Comparison of ENCODE assay signal across 1 cellular context in the genomic region with DNA sequence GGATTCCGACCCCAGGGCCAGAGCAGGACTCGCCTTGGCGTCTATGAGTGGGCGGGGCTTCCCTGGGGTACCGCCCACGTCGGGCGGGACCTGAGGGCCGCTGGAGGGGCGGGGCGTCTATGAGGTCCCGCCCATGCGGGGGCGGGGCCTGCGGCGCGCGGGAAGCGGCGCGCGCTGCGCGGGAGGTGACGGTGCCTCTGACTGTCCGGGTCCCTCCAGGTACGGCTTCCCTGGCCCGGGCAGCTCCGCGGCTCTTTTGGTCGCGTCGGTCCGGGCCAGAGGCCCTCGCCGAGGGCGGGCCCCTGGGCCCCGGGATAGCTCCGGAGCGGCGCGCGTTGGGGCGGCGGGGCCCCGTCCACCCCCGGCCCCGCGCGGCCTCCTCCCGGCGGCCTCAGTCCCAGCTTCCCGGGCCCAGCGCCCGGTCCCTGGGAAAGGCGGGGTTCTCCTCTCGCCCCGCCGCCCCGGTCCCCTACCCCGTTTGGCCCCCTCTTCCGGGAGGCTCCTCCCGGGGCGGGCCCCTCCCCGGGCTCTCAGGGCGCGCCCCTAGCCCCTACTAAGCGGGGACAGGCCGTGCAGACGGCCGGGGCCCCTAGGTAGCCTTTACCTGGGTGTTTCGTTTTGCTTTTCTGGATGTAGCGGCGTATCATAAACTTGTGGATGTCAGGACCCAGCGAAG.
TF ChIP-seq lines count a peak whose summit lies in the region.

A gene (plus strand): TSS at position 160 of the 676 bp plus-strand sequence. CDS start 745 bp downstream, outside the sequence.

TF ChIP-seq in K562, 482 proteins besides CTCF, POLR2A, EP300 and RAD21 (continued from another document and continues in another):
- TF ChIP-seq, protein P1, sequence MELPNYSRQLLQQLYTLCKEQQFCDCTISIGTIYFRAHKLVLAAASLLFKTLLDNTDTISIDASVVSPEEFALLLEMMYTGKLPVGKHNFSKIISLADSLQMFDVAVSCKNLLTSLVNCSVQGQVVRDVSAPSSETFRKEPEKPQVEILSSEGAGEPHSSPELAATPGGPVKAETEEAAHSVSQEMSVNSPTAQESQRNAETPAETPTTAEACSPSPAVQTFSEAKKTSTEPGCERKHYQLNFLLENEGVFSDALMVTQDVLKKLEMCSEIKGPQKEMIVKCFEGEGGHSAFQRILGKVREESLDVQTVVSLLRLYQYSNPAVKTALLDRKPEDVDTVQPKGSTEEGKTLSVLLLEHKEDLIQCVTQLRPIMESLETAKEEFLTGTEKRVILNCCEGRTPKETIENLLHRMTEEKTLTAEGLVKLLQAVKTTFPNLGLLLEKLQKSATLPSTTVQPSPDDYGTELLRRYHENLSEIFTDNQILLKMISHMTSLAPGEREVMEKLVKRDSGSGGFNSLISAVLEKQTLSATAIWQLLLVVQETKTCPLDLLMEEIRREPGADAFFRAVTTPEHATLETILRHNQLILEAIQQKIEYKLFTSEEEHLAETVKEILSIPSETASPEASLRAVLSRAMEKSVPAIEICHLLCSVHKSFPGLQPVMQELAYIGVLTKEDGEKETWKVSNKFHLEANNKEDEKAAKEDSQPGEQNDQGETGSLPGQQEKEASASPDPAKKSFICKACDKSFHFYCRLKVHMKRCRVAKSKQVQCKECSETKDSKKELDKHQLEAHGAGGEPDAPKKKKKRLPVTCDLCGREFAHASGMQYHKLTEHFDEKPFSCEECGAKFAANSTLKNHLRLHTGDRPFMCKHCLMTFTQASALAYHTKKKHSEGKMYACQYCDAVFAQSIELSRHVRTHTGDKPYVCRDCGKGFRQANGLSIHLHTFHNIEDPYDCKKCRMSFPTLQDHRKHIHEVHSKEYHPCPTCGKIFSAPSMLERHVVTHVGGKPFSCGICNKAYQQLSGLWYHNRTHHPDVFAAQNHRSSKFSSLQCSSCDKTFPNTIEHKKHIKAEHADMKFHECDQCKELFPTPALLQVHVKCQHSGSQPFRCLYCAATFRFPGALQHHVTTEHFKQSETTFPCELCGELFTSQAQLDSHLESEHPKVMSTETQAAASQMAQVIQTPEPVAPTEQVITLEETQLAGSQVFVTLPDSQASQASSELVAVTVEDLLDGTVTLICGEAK (IDR thresholded peaks at IDR 0.05) = 0 out of 2 replicates have a peak, but pooled peaks have one; percentile 10
- TF ChIP-seq, protein P1 (CRISPR knock-in tag; IDR thresholded peaks at IDR 0.05) = no peak
- TF ChIP-seq RB1 (IDR thresholded peaks at IDR 0.05; ENCODE audit: low read depth) = peak; percentile 100
- TF ChIP-seq, protein P2, sequence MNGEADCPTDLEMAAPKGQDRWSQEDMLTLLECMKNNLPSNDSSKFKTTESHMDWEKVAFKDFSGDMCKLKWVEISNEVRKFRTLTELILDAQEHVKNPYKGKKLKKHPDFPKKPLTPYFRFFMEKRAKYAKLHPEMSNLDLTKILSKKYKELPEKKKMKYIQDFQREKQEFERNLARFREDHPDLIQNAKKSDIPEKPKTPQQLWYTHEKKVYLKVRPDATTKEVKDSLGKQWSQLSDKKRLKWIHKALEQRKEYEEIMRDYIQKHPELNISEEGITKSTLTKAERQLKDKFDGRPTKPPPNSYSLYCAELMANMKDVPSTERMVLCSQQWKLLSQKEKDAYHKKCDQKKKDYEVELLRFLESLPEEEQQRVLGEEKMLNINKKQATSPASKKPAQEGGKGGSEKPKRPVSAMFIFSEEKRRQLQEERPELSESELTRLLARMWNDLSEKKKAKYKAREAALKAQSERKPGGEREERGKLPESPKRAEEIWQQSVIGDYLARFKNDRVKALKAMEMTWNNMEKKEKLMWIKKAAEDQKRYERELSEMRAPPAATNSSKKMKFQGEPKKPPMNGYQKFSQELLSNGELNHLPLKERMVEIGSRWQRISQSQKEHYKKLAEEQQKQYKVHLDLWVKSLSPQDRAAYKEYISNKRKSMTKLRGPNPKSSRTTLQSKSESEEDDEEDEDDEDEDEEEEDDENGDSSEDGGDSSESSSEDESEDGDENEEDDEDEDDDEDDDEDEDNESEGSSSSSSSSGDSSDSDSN (IDR thresholded peaks at IDR 0.05; ENCODE audit: borderline replicate concordance in 1 of 2, low read depth in 2 of 2, low read length in 2 of 2) = peak; percentile 64 to 81; a peak in 2 of 4 replicates
- TF ChIP-seq MIER1 (IDR thresholded peaks at IDR 0.05; ENCODE audit: low read depth) = no peak
- TF ChIP-seq GABPB1 (CRISPR knock-in tag; IDR thresholded peaks at IDR 0.05) = peak; percentile 48; the same call in 1 of the 2 replicates
- TF ChIP-seq SIN3B (IDR thresholded peaks at IDR 0.05; ENCODE audit: low read depth) = peak; percentile 83
- peak; percentile 65 for TF ChIP-seq MYC (IDR thresholded peaks at IDR 0.05; ENCODE audit: low read depth, low read length)
- TF ChIP-seq MYC (CRISPR knock-in tag; IDR thresholded peaks at IDR 0.05; ENCODE audit: borderline replicate concordance, low read depth) = no peak
- TF ChIP-seq KAT8 (IDR thresholded peaks at IDR 0.05; ENCODE audit: low read depth) = no peak
- TF ChIP-seq PML (IDR thresholded peaks at IDR 0.05; ENCODE audit: low read length) = peak; percentile 51
- TF ChIP-seq NUFIP1 (IDR thresholded peaks at IDR 0.05; ENCODE audit: partially characterized antibody) = no peak
- TF ChIP-seq TRIM24 (IDR thresholded peaks at IDR 0.05) = 0 out of 4 replicates have a peak, but pooled peaks of 1 of the 2 experiments have one; percentile 31
- TF ChIP-seq ZNF695 (CRISPR knock-in tag; IDR thresholded peaks at IDR 0.05) = no peak
- TF ChIP-seq ELF2 (CRISPR knock-in tag; IDR thresholded peaks at IDR 0.05) = no peak
- peak; percentile 52; the same call in 1 of the 2 replicates for TF ChIP-seq CTBP1 (IDR thresholded peaks at IDR 0.05; ENCODE audit: borderline replicate concordance)
- TF ChIP-seq, protein P3, sequence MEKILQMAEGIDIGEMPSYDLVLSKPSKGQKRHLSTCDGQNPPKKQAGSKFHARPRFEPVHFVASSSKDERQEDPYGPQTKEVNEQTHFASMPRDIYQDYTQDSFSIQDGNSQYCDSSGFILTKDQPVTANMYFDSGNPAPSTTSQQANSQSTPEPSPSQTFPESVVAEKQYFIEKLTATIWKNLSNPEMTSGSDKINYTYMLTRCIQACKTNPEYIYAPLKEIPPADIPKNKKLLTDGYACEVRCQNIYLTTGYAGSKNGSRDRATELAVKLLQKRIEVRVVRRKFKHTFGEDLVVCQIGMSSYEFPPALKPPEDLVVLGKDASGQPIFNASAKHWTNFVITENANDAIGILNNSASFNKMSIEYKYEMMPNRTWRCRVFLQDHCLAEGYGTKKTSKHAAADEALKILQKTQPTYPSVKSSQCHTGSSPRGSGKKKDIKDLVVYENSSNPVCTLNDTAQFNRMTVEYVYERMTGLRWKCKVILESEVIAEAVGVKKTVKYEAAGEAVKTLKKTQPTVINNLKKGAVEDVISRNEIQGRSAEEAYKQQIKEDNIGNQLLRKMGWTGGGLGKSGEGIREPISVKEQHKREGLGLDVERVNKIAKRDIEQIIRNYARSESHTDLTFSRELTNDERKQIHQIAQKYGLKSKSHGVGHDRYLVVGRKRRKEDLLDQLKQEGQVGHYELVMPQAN (IDR thresholded peaks at IDR 0.05; ENCODE audit: borderline replicate concordance) = no peak
- peak; percentile 39; the same call in 1 of the 2 replicates for TF ChIP-seq SMAD4 (CRISPR knock-in tag; conservative IDR thresholded peaks at IDR 0.05)
- TF ChIP-seq, protein P4, sequence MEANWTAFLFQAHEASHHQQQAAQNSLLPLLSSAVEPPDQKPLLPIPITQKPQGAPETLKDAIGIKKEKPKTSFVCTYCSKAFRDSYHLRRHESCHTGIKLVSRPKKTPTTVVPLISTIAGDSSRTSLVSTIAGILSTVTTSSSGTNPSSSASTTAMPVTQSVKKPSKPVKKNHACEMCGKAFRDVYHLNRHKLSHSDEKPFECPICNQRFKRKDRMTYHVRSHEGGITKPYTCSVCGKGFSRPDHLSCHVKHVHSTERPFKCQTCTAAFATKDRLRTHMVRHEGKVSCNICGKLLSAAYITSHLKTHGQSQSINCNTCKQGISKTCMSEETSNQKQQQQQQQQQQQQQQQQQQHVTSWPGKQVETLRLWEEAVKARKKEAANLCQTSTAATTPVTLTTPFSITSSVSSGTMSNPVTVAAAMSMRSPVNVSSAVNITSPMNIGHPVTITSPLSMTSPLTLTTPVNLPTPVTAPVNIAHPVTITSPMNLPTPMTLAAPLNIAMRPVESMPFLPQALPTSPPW (CRISPR knock-in tag; IDR thresholded peaks at IDR 0.05) = peak; percentile 51; the same call in 1 of the 2 replicates
- TF ChIP-seq, protein P5, sequence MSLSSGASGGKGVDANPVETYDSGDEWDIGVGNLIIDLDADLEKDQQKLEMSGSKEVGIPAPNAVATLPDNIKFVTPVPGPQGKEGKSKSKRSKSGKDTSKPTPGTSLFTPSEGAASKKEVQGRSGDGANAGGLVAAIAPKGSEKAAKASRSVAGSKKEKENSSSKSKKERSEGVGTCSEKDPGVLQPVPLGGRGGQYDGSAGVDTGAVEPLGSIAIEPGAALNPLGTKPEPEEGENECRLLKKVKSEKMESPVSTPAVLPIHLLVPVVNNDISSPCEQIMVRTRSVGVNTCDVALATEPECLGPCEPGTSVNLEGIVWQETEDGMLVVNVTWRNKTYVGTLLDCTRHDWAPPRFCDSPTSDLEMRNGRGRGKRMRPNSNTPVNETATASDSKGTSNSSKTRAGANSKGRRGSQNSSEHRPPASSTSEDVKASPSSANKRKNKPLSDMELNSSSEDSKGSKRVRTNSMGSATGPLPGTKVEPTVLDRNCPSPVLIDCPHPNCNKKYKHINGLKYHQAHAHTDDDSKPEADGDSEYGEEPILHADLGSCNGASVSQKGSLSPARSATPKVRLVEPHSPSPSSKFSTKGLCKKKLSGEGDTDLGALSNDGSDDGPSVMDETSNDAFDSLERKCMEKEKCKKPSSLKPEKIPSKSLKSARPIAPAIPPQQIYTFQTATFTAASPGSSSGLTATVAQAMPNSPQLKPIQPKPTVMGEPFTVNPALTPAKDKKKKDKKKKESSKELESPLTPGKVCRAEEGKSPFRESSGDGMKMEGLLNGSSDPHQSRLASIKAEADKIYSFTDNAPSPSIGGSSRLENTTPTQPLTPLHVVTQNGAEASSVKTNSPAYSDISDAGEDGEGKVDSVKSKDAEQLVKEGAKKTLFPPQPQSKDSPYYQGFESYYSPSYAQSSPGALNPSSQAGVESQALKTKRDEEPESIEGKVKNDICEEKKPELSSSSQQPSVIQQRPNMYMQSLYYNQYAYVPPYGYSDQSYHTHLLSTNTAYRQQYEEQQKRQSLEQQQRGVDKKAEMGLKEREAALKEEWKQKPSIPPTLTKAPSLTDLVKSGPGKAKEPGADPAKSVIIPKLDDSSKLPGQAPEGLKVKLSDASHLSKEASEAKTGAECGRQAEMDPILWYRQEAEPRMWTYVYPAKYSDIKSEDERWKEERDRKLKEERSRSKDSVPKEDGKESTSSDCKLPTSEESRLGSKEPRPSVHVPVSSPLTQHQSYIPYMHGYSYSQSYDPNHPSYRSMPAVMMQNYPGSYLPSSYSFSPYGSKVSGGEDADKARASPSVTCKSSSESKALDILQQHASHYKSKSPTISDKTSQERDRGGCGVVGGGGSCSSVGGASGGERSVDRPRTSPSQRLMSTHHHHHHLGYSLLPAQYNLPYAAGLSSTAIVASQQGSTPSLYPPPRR (CRISPR knock-in tag; IDR thresholded peaks at IDR 0.05; ENCODE audit: borderline replicate concordance) = no peak
- TF ChIP-seq, protein P6, sequence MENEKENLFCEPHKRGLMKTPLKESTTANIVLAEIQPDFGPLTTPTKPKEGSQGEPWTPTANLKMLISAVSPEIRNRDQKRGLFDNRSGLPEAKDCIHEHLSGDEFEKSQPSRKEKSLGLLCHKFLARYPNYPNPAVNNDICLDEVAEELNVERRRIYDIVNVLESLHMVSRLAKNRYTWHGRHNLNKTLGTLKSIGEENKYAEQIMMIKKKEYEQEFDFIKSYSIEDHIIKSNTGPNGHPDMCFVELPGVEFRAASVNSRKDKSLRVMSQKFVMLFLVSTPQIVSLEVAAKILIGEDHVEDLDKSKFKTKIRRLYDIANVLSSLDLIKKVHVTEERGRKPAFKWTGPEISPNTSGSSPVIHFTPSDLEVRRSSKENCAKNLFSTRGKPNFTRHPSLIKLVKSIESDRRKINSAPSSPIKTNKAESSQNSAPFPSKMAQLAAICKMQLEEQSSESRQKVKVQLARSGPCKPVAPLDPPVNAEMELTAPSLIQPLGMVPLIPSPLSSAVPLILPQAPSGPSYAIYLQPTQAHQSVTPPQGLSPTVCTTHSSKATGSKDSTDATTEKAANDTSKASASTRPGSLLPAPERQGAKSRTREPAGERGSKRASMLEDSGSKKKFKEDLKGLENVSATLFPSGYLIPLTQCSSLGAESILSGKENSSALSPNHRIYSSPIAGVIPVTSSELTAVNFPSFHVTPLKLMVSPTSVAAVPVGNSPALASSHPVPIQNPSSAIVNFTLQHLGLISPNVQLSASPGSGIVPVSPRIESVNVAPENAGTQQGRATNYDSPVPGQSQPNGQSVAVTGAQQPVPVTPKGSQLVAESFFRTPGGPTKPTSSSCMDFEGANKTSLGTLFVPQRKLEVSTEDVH (IDR thresholded peaks at IDR 0.05; ENCODE audit: low read depth, partially characterized antibody) = peak; percentile 87
- TF ChIP-seq TBL1XR1 (IDR thresholded peaks at IDR 0.05; ENCODE audit: low read length in 2 of 2) = 0 out of 4 replicates have a peak, but pooled peaks of 1 of the 2 experiments have one; percentile 18
- TF ChIP-seq PRMT5 (CRISPR knock-in tag; IDR thresholded peaks at IDR 0.05) = no peak
- TF ChIP-seq GATAD2A (IDR thresholded peaks at IDR 0.05) = no peak
- peak; percentile 90 for TF ChIP-seq EGR1 (conservative IDR thresholded peaks at IDR 0.05)
- TF ChIP-seq, protein P7, sequence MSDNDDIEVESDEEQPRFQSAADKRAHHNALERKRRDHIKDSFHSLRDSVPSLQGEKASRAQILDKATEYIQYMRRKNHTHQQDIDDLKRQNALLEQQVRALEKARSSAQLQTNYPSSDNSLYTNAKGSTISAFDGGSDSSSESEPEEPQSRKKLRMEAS (CRISPR knock-in tag; IDR thresholded peaks at IDR 0.05) = 0 out of 2 replicates have a peak, but pooled peaks have one; percentile 32
